In genomic region chr16:70679653-70680494, GRCh38 we compare ENCODE assay signal across 11 cellular contexts. TPM values are rescaled to one million over a fixed set of nuclear protein-coding genes. Genes with fewer than 3 reads are reported as not detected.
A peak's percentile ranks its signal among the peaks of the same experiment; 100 is the strongest.
DNase-seq lines count a peak whose midpoint lies in the region; ATAC-seq, FAIRE-seq and TF ChIP-seq lines count a peak whose summit lies in the region.
"Had no signal": no experiment of that assay in that cellular context is flagged by ENCODE, and none has a peak within 500 bp of the region (broad histone marks: within the 10 kb centered on the region; RNA-seq: fewer than 3 reads in every experiment).

No MANE protein-coding gene starts in this region.

- H3K9me3 ChIP-seq in endothelial cell of umbilical vein (replicated peaks; ENCODE audit: control insufficient read depth, insufficient read depth, low read length) = no peaks in the 10 kb centered on the region

- H3K4me1 ChIP-seq in endothelial cell of umbilical vein (ENCODE audit: control insufficient read depth, extremely low read depth, insufficient read depth, low read length) = peaks cover 5% of the 10 kb centered on the region

- no peaks in the 10 kb centered on the region for H4K20me1 ChIP-seq in endothelial cell of umbilical vein (replicated peaks; ENCODE audit: control insufficient read depth, extremely low read depth, insufficient read depth, low read length)

- no peak overlapping the region for H2AFZ ChIP-seq in endothelial cell of umbilical vein (ENCODE audit: low read depth, low read length)

- H3K36me3 Mint-ChIP-seq in nephron progenitor cell (ENCODE audit: low read depth) = peaks cover 18% of the 10 kb centered on the region
- no peaks in the 10 kb centered on the region for H3K36me3 Mint-ChIP-seq in T-helper 2 cell treated with Interferon-gamma antibody and Interleukin-4, amounts not matched to agents 5 μg/mL and 100 μg/mL, for 36 hours (ENCODE audit: low read depth)

- H3K27me3 Mint-ChIP-seq in nephron progenitor cell (ENCODE audit: low read depth, poor library complexity) = no peaks in the 10 kb centered on the region
- H3K27me3 Mint-ChIP-seq in T-helper 2 cell treated with Interferon-gamma antibody and Interleukin-4, amounts not matched to agents 5 μg/mL and 100 μg/mL, for 36 hours (ENCODE audit: low read depth) = peaks cover 7% of the 10 kb centered on the region

- intact Hi-C loops in endothelial cell of umbilical vein (cut with micrococcal nuclease) = loop anchor here (1.0 to 5.0 kb wide), 4 partner anchors 58 to 679 kb away; partner anchors contain the start of gene CALB2

- ATAC-seq in GM21576 (IDR thresholded peaks at IDR 0.05; ENCODE audit: unreplicated experiment) = no peak
- ATAC-seq: effector memory CD8-positive, alpha-beta T cell had no signal

- H3K27ac Mint-ChIP-seq in nephron progenitor cell = no peak overlapping the region
- no peak overlapping the region for H3K27ac Mint-ChIP-seq in T-helper 2 cell treated with Interferon-gamma antibody and Interleukin-4, amounts not matched to agents 5 μg/mL and 100 μg/mL, for 36 hours

- H3K9me1 ChIP-seq in endothelial cell of umbilical vein (replicated peaks; ENCODE audit: control insufficient read depth, extremely low read depth, insufficient read depth, low read length) = no peaks in the 10 kb centered on the region

- H3K27ac ChIP-seq in endothelial cell of umbilical vein (ENCODE audit: insufficient read depth, low read depth, low read length) = no peak overlapping the region

- dilution Hi-C loops in endothelial cell of umbilical vein (cut with MboI; ENCODE audit: extremely low pct_ligation_motif_present, low sequenced_read_pairs) = no loop called here

- CTCF ChIA-PET in endothelial cell of umbilical vein (lab: Charles Lee) = interaction anchor here (0.8 to 7.8 kb wide), 11 partner anchors 9 to 632 kb away, joined by 3 to 144 read pairs (median 3); no protein-coding TSS in a partner anchor

- FAIRE-seq in endothelial cell of umbilical vein (lab: Jason Lieb, UNC) = no peak

- TF ChIP-seq CTCF in AG09309 (IDR thresholded peaks at IDR 0.05; ENCODE audit: control insufficient read depth, insufficient read depth, low read depth, low read length, missing control alignments) = peak; percentile 25
- TF ChIP-seq CTCF in LNCAP (IDR thresholded peaks at IDR 0.05) = peak; percentile 52
- peak; percentile 49 to 56 for TF ChIP-seq CTCF in endothelial cell of umbilical vein (IDR thresholded peaks at IDR 0.05; ENCODE audit: extremely low read depth in 1 of 2, insufficient read depth in 1 of 2, low read depth in 1 of 2, low read length in 2 of 2)
- TF ChIP-seq CTCF in nephron progenitor cell (IDR thresholded peaks at IDR 0.05) = peak; percentile 15

- no peak for DNase-seq in AG09309 (ENCODE audit: low read depth)
- no peak for DNase-seq in endothelial cell of umbilical vein (ENCODE audit: low read depth, low spot score)
- DNase-seq in nephron progenitor cell = peak; percentile 73
- DNase-seq in COLO668 (lab: John Stamatoyannopoulos, UW; ENCODE audit: unreplicated experiment) = no peak
- no peak for DNase-seq in T-helper 2 cell treated with Interferon-gamma antibody and Interleukin-4, amounts not matched to agents 5 μg/mL and 100 μg/mL, for 36 hours (ENCODE audit: low spot score)
- DNase-seq in NCI-H1105 treated with DMSO at 0.1 percent for 48 hours (lab: John Stamatoyannopoulos, UW) = no peak
- DNase-seq: DMS79 treated with DMSO at 0.1 percent for 48 hours; effector memory CD8-positive, alpha-beta T cell; NCI-H1092 treated with DMSO at 0.1 percent for 48 hours had no signal

- peaks cover 13 to 37% of the 10 kb centered on the region in 2 experiments for H3K36me3 ChIP-seq in endothelial cell of umbilical vein (ENCODE audit: control insufficient read depth in 2 of 2, extremely low read depth in 1 of 2, insufficient read depth in 2 of 2, low read length in 2 of 2)

- POLR2A ChIA-PET in endothelial cell of umbilical vein (lab: Charles Lee) = interaction anchor here (1.3 kb wide), 1 partner anchor 91 kb away, joined by 4 read pairs; no protein-coding TSS in a partner anchor

- no peak overlapping the region for H3K4me3 Mint-ChIP-seq in nephron progenitor cell
- H3K4me3 Mint-ChIP-seq in T-helper 2 cell treated with Interferon-gamma antibody and Interleukin-4, amounts not matched to agents 5 μg/mL and 100 μg/mL, for 36 hours = no peak overlapping the region

- H3K4me3 ChIP-seq in AG09309 (ENCODE audit: control insufficient read depth, low read depth, low read length) (no peak overlapping the region), endothelial cell of umbilical vein (replicated peaks in 1 of 3; ENCODE audit: insufficient read depth in 1 of 3, low read depth in 1 of 3, low read length in 3 of 3) (no peak overlapping the region)

- no peaks in the 10 kb centered on the region for H3K9me3 Mint-ChIP-seq in nephron progenitor cell
- no peaks in the 10 kb centered on the region for H3K9me3 Mint-ChIP-seq in T-helper 2 cell treated with Interferon-gamma antibody and Interleukin-4, amounts not matched to agents 5 μg/mL and 100 μg/mL, for 36 hours
- H3K9me3 Mint-ChIP-seq: effector memory CD8-positive, alpha-beta T cell had no signal

- peaks cover 17% of the 10 kb centered on the region for H3K4me1 Mint-ChIP-seq in nephron progenitor cell
- no peaks in the 10 kb centered on the region for H3K4me1 Mint-ChIP-seq in T-helper 2 cell treated with Interferon-gamma antibody and Interleukin-4, amounts not matched to agents 5 μg/mL and 100 μg/mL, for 36 hours (ENCODE audit: low read depth)

- peaks cover 28% of the 10 kb centered on the region for H3K79me2 ChIP-seq in endothelial cell of umbilical vein (ENCODE audit: control insufficient read depth, insufficient read depth, low read length)

- H3K9ac ChIP-seq in endothelial cell of umbilical vein (replicated peaks; ENCODE audit: extremely low read depth, insufficient read depth, low read length) = no peak overlapping the region

- no TSS peak for BruUV-seq in endothelial cell of umbilical vein (replicated peaks; lab: Mats Ljungman, UMichigan)

- H3K4me2 ChIP-seq in endothelial cell of umbilical vein (ENCODE audit: insufficient read depth, low read length) = no peak overlapping the region

- H3K27me3 ChIP-seq in endothelial cell of umbilical vein (ENCODE audit: control insufficient read depth in 2 of 2, insufficient read depth in 2 of 2, low read length in 2 of 2) = no peaks in the 10 kb centered on the region

- TF ChIP-seq POLR2A in endothelial cell of umbilical vein (IDR thresholded peaks at IDR 0.05; ENCODE audit: low read depth, low read length) = no peak

TF ChIP-seq in endothelial cell of umbilical vein, 7 proteins besides CTCF, POLR2A, EP300 and RAD21:
- no peak for TF ChIP-seq MYC (IDR thresholded peaks at IDR 0.05; ENCODE audit: low read depth, low read length)
- TF ChIP-seq POLR2AphosphoS5 (IDR thresholded peaks at IDR 0.05; ENCODE audit: insufficient read depth, low read depth, low read length) = no peak
- no peak for TF ChIP-seq JUN (IDR thresholded peaks at IDR 0.05; ENCODE audit: borderline replicate concordance, insufficient read depth, insufficient read length, low read depth)
- no peak for TF ChIP-seq EZH2 (IDR thresholded peaks at IDR 0.05; ENCODE audit: borderline replicate concordance, low read depth, low read length, severe bottlenecking)
- no peak for TF ChIP-seq GATA2 (IDR thresholded peaks at IDR 0.05; ENCODE audit: insufficient read depth, insufficient read length, low read depth, low read length)
- TF ChIP-seq FOS (IDR thresholded peaks at IDR 0.05; ENCODE audit: borderline replicate concordance, insufficient read depth, low read length) = no peak
- no peak for TF ChIP-seq MAX (IDR thresholded peaks at IDR 0.05; ENCODE audit: insufficient read depth, insufficient read length)
TF ChIP-seq in endothelial cell of umbilical vein: peak in this region for 0.

RNA-seq across cellular contexts. Expression of gene MTSS2, which starts 6.0 kb away (rescaled TPM):
- total RNA-seq in endothelial cell of umbilical vein = 37.6 and 42.3 TPM in 2 replicates
- polyA plus RNA-seq in endothelial cell of umbilical vein = 38.4 and 41.3 TPM in 2 replicates
- polyA plus RNA-seq in endothelial cell of umbilical vein (2011; cell fraction: cytosol; rRNA removed) = 32.0 and 51.0 TPM in 2 replicates
- polyA plus RNA-seq in endothelial cell of umbilical vein (2011; cell fraction: nucleus; rRNA removed) = 55.2 and 60.0 TPM in 2 replicates
- polyA plus RNA-seq in endothelial cell of umbilical vein (2012) = 39.0 and 64.5 TPM in 2 replicates
- polyA minus RNA-seq in endothelial cell of umbilical vein = 13.4 and 35.5 TPM in 2 replicates
- polyA minus RNA-seq in endothelial cell of umbilical vein (2011; cell fraction: cytosol; rRNA and poly(A)+ RNA removed) = 42.5 TPM
- 20.4 and 36.5 TPM in 2 replicates for polyA minus RNA-seq in endothelial cell of umbilical vein (2011; cell fraction: nucleus; rRNA and poly(A)+ RNA removed)

RNA-seq across cellular contexts. Expression of gene IL34, which starts 33.5 kb away (rescaled TPM):
- 0.23 and 0.97 TPM in 2 replicates for total RNA-seq in endothelial cell of umbilical vein
- 0.88 and 1.0 TPM in 2 replicates for polyA plus RNA-seq in endothelial cell of umbilical vein
- polyA plus RNA-seq in endothelial cell of umbilical vein (2011; cell fraction: cytosol; rRNA removed) = 0.52 and 0.86 TPM in 2 replicates
- polyA plus RNA-seq in endothelial cell of umbilical vein (2011; cell fraction: nucleus; rRNA removed) = 1.0 and 1.1 TPM in 2 replicates
- 0.15 and 0.37 TPM in 2 replicates for polyA plus RNA-seq in endothelial cell of umbilical vein (2012)
- 0.15 TPM in 1 of 2 replicates, not detected in the other for polyA minus RNA-seq in endothelial cell of umbilical vein
- not detected for polyA minus RNA-seq in endothelial cell of umbilical vein (2011; cell fraction: cytosol; rRNA and poly(A)+ RNA removed)
- polyA minus RNA-seq in endothelial cell of umbilical vein (2011; cell fraction: nucleus; rRNA and poly(A)+ RNA removed) = 0.34 and 0.53 TPM in 2 replicates
